9 cellular contexts compared by ENCODE assay signal in genomic region chr9:136632102-136632798, GRCh38. TPM values are rescaled to one million over a fixed set of nuclear protein-coding genes. Genes with fewer than 3 reads are reported as not detected.
DNase-seq lines count a peak whose midpoint lies in the region; ATAC-seq, FAIRE-seq and TF ChIP-seq lines count a peak whose summit lies in the region.
"Not testable (repeated sequence)": the region's sequence is repeated elsewhere in the genome, so short reads cannot be mapped to it uniquely, and the experiment has no call there.
"Had no signal": no experiment of that assay in that cellular context is flagged by ENCODE, and none has a peak within 500 bp of the region (broad histone marks: within the 10 kb centered on the region; RNA-seq: fewer than 3 reads in every experiment).

No MANE protein-coding gene starts in this region.

- POLR2A ChIA-PET in CD4-positive, alpha-beta T cell (lab: Charles Lee) = interaction anchor here (1.0 to 1.4 kb wide), 6 partner anchors 92 to 148 kb away, joined by 3 to 6 read pairs (median 6); no protein-coding TSS in a partner anchor
- POLR2A ChIA-PET in activated B cell treated with CpG ODN at 0.5 μM for 24 hours (lab: Charles Lee); HepG2 (lab: Yijun Ruan, JAX): not testable (repeated sequence)
- POLR2A ChIA-PET in activated naive CD8-positive, alpha-beta T cell treated with anti-CD3 and anti-CD28 coated beads, Interleukin-2, amount 10 ng/mL, durations not matched to agents 7 days and 5 days (lab: Charles Lee) = interaction anchor here (1.0 kb wide), 1 partner anchor 148 kb away, joined by 4 read pairs; no protein-coding TSS in a partner anchor

- H3K27ac Mint-ChIP-seq in CD4-positive, alpha-beta T cell; activated B cell treated with CpG ODN at 0.5 μM for 24 hours; activated naive CD8-positive, alpha-beta T cell treated with anti-CD3 and anti-CD28 coated beads, Interleukin-2, amount 10 ng/mL, durations not matched to agents 7 days and 5 days: not testable (repeated sequence)

- H3K36me3 Mint-ChIP-seq in CD4-positive, alpha-beta T cell (ENCODE audit: low read depth); activated B cell treated with CpG ODN at 0.5 μM for 24 hours (ENCODE audit: low read depth); activated naive CD8-positive, alpha-beta T cell treated with anti-CD3 and anti-CD28 coated beads, Interleukin-2, amount 10 ng/mL, durations not matched to agents 7 days and 5 days: not testable (repeated sequence)

- TF ChIP-seq CTCF in CD4-positive, alpha-beta T cell (IDR thresholded peaks at IDR 0.05); activated B cell treated with CpG ODN at 0.5 μM for 24 hours (IDR thresholded peaks at IDR 0.05); HepG2 (CRISPR knock-in tag; IDR thresholded peaks at IDR 0.05): not testable (repeated sequence)

- not testable (repeated sequence) for H3K4me3 ChIP-seq in effector memory CD4-positive, alpha-beta T cell (ENCODE audit: insufficient read depth, low read depth, low read length, poor library complexity, severe bottlenecking); HepG2 (replicated peaks in 1 of 3; ENCODE audit: insufficient read depth in 1 of 3, low read depth in 2 of 3, low read length in 3 of 3)

- intact Hi-C loops in CD4-positive, alpha-beta T cell (cut with DNase I, micrococcal nuclease); activated B cell treated with CpG ODN at 0.5 μM for 24 hours (cut with micrococcal nuclease); HepG2 (cut with micrococcal nuclease; ENCODE audit: unreplicated experiment): not testable (repeated sequence)

- H3K9me3 ChIP-seq in CD4-positive, alpha-beta T cell (ENCODE audit: control insufficient read depth, low read length); effector memory CD4-positive, alpha-beta T cell (ENCODE audit: control insufficient read depth, low read length); HepG2 (ENCODE audit: low read length): not testable (repeated sequence)

- peak in 3 of 10 experiments; percentile 13 to 31 (median 16) for DNase-seq in CD4-positive, alpha-beta T cell
- peak; percentile 17 for DNase-seq in activated B cell treated with CpG ODN at 0.5 μM for 24 hours
- DNase-seq in activated T-cell treated with anti-CD3 and anti-CD28 coated beads for 4 hours = peak; percentile 14
- DNase-seq in activated T-helper 9 cell treated with anti-CD3 and anti-CD28 coated beads, Interleukin-2, amount 50 U/mL, for 16 hours (ENCODE audit: low read depth) = peak; percentile 15
- DNase-seq in activated naive CD8-positive, alpha-beta T cell treated with anti-CD3 and anti-CD28 coated beads, Interleukin-2, amount 10 ng/mL, durations not matched to agents 7 days and 5 days = peak; percentile 31
- peak in 2 of 3 donors; percentile 22 to 23 for DNase-seq in effector memory CD4-positive, alpha-beta T cell
- DNase-seq in HepG2 (ENCODE audit: low spot score); urothelium cell line (ENCODE audit: low spot score): not testable (repeated sequence)

- not testable (repeated sequence) for H3K27me3 Mint-ChIP-seq in CD4-positive, alpha-beta T cell; activated naive CD8-positive, alpha-beta T cell treated with anti-CD3 and anti-CD28 coated beads, Interleukin-2, amount 10 ng/mL, durations not matched to agents 7 days and 5 days
- H3K27me3 Mint-ChIP-seq in activated B cell treated with CpG ODN at 0.5 μM for 24 hours = peaks cover 14% of the 10 kb centered on the region

- H3K79me2 ChIP-seq in HepG2 (ENCODE audit: insufficient read depth, low read length) = not testable (repeated sequence)

- not testable (repeated sequence) for H3K9ac ChIP-seq in HepG2 (ENCODE audit: insufficient read depth, low read depth, low read length)

- ATAC-seq in CD4-positive, alpha-beta T cell (ENCODE audit: poor library complexity) = peak; percentile 29
- ATAC-seq in activated B cell treated with CpG ODN at 0.5 μM for 24 hours (ENCODE audit: low read depth); activated naive CD8-positive, alpha-beta T cell treated with anti-CD3 and anti-CD28 coated beads, Interleukin-2, amount 10 ng/mL, durations not matched to agents 7 days and 5 days (ENCODE audit: low read depth); HepG2: not testable (repeated sequence)

- not testable (repeated sequence) for H3K36me3 ChIP-seq in effector memory CD4-positive, alpha-beta T cell (ENCODE audit: control insufficient read depth, insufficient read depth, low read length); HepG2 (replicated peaks in 1 of 2; ENCODE audit: control insufficient read depth in 1 of 2, insufficient read depth in 2 of 2, low read length in 2 of 2)

- H3K27me3 ChIP-seq in CD4-positive, alpha-beta T cell (ENCODE audit: control insufficient read depth, insufficient read depth, low read length); effector memory CD4-positive, alpha-beta T cell (replicated peaks; ENCODE audit: control insufficient read depth, insufficient read depth, low read length, poor library complexity, severe bottlenecking): not testable (repeated sequence)
- H3K27me3 ChIP-seq in HepG2 (ENCODE audit: control insufficient read depth in 1 of 2, insufficient read depth in 2 of 2, low read length in 2 of 2) = peaks cover 12 to 55% of the 10 kb centered on the region in 2 experiments; a peak in 4 of 5 replicates

- CTCF ChIA-PET in CD4-positive, alpha-beta T cell (lab: Charles Lee) = interaction anchor here (0.6 to 1.4 kb wide), 9 partner anchors 12 to 147 kb away, joined by 3 to 9 read pairs (median 4); no protein-coding TSS in a partner anchor
- CTCF ChIA-PET in activated B cell treated with CpG ODN at 0.5 μM for 24 hours (lab: Charles Lee) = interaction anchor here (0.5 to 1.4 kb wide), 5 partner anchors 40 to 148 kb away, joined by 4 to 37 read pairs (median 4); no protein-coding TSS in a partner anchor
- CTCF ChIA-PET in HepG2 (lab: Yijun Ruan, JAX; ENCODE audit: low intra/inter-chr PET ratio, low total read pairs) = interaction anchor here (4.2 kb wide), 1 partner anchor 144 kb away, joined by 101 read pairs; no protein-coding TSS in a partner anchor

- WGBS in HepG2 (ENCODE audit: low lambda C conversion rate) = 45% methylated on average over 27 of the region's 33 CpGs

- not testable (repeated sequence) for BruUV-seq in HepG2 (replicated peaks; lab: Mats Ljungman, UMichigan)

- not testable (repeated sequence) for H4K20me1 ChIP-seq in HepG2 (ENCODE audit: insufficient read depth, low read length)

- not testable (repeated sequence) for TF ChIP-seq POLR2A in HepG2 (IDR thresholded peaks at IDR 0.05; ENCODE audit: insufficient read depth in 1 of 2, low read depth in 2 of 2, low read length in 2 of 2)

- not testable (repeated sequence) for H3K4me2 ChIP-seq in HepG2 (ENCODE audit: low read depth, low read length)

- in situ Hi-C loops in HepG2 (cut with HindIII; ENCODE audit: extremely low pct_ligation_motif_present, low pct_unique_long_range_greater_than_20kb) = loop anchor here (25.0 kb wide), 1 partner anchor 295 kb away; the partner anchor contains the start of gene GPSM1

- TF ChIP-seq RAD21 in HepG2 (CRISPR knock-in tag; IDR thresholded peaks at IDR 0.05) = not testable (repeated sequence)

- not testable (repeated sequence) for H2AFZ ChIP-seq in HepG2 (ENCODE audit: low read length)

- not testable (repeated sequence) for FAIRE-seq in HepG2 (lab: Jason Lieb, UNC)
- FAIRE-seq in urothelium cell line (lab: Jason Lieb, UNC) = peak; percentile 59

- not testable (repeated sequence) for H3K9me3 Mint-ChIP-seq in CD4-positive, alpha-beta T cell; activated B cell treated with CpG ODN at 0.5 μM for 24 hours; activated naive CD8-positive, alpha-beta T cell treated with anti-CD3 and anti-CD28 coated beads, Interleukin-2, amount 10 ng/mL, durations not matched to agents 7 days and 5 days

- not testable (repeated sequence) for H3K4me1 ChIP-seq in effector memory CD4-positive, alpha-beta T cell (ENCODE audit: control insufficient read depth, insufficient read depth, low read length, poor library complexity, severe bottlenecking); HepG2 (ENCODE audit: insufficient read depth, low read length)

- H3K4me3 Mint-ChIP-seq in CD4-positive, alpha-beta T cell; activated B cell treated with CpG ODN at 0.5 μM for 24 hours; activated naive CD8-positive, alpha-beta T cell treated with anti-CD3 and anti-CD28 coated beads, Interleukin-2, amount 10 ng/mL, durations not matched to agents 7 days and 5 days: not testable (repeated sequence)

- not testable (repeated sequence) for TF ChIP-seq EP300 in HepG2 (IDR thresholded peaks at IDR 0.05; ENCODE audit: low read depth in 2 of 2, low read length in 2 of 2); HepG2 (CRISPR knock-in tag; IDR thresholded peaks at IDR 0.05; ENCODE audit: borderline replicate concordance)

- not testable (repeated sequence) for H3K27ac ChIP-seq in CD4-positive, alpha-beta T cell (ENCODE audit: low read depth, low read length); effector memory CD4-positive, alpha-beta T cell (ENCODE audit: insufficient read depth, low read length, poor library complexity, severe bottlenecking); HepG2 (ENCODE audit: extremely low read length, insufficient read depth, low read length)

- H3K4me1 Mint-ChIP-seq in CD4-positive, alpha-beta T cell (ENCODE audit: low read depth); activated B cell treated with CpG ODN at 0.5 μM for 24 hours; activated naive CD8-positive, alpha-beta T cell treated with anti-CD3 and anti-CD28 coated beads, Interleukin-2, amount 10 ng/mL, durations not matched to agents 7 days and 5 days: not testable (repeated sequence)

RNA-seq across cellular contexts. Expression of gene EGFL7, which starts 30.5 kb away (rescaled TPM):
- not detected for total RNA-seq in CD4-positive, alpha-beta T cell
- total RNA-seq in activated B cell treated with CpG ODN at 0.5 μM for 24 hours (not detected in 2 replicates), HepG2 (2016; rRNA removed; fragmentation: Illumina TruSeq; extraction: Trizol) (0.20 TPM in 1 of 2 replicates, not detected in the other)
- 1 to 10 TPM in 1 of 2 experiments, under 1 TPM in 1; 1.00 to 1.1 TPM for total RNA-seq in activated naive CD8-positive, alpha-beta T cell treated with anti-CD3 and anti-CD28 coated beads, Interleukin-2, amount 10 ng/mL, durations not matched to agents 7 days and 5 days
- 0.61 and 0.88 TPM in 2 replicates for total RNA-seq in HepG2 (2016; cell fraction: cytosol; rRNA removed; fragmentation: Illumina TruSeq; extraction: Trizol; ENCODE audit: low read depth)
- total RNA-seq in HepG2 (2016; cell fraction: insoluble cytoplasmic fraction; rRNA removed; fragmentation: Illumina TruSeq; extraction: Trizol) = 0.19 and 0.32 TPM in 2 replicates
- total RNA-seq in HepG2 (2016; cell fraction: membrane; rRNA removed; fragmentation: Illumina TruSeq; extraction: Trizol) = 0.59 and 0.93 TPM in 2 replicates
- total RNA-seq in HepG2 (2016; cell fraction: nucleus; rRNA removed; fragmentation: Illumina TruSeq; extraction: Trizol) = 0.40 TPM in 1 of 2 replicates, not detected in the other
- polyA plus RNA-seq in HepG2 (2011; rRNA removed) = 5.1 and 10.3 TPM in 2 replicates
- polyA plus RNA-seq in HepG2 (2011; cell fraction: cytosol; rRNA removed) = 7.6 and 12.5 TPM in 2 replicates
- polyA plus RNA-seq in HepG2 (2011; cell fraction: nucleus; rRNA removed) = 20.6 and 22.6 TPM in 2 replicates
- polyA plus RNA-seq in HepG2 (2012) = 1.6 and 2.3 TPM in 2 replicates
- 0.54 and 0.89 TPM in 2 replicates for polyA plus RNA-seq in HepG2 (2016; cell fraction: cytosol; fragmentation: Illumina TruSeq; extraction: Trizol; ENCODE audit: low read depth)
- polyA plus RNA-seq in HepG2 (2016; cell fraction: insoluble cytoplasmic fraction; fragmentation: Illumina TruSeq; extraction: Trizol; ENCODE audit: low read depth) = 0.20 and 0.56 TPM in 2 replicates
- 0.68 and 0.72 TPM in 2 replicates for polyA plus RNA-seq in HepG2 (2016; cell fraction: membrane; fragmentation: Illumina TruSeq; extraction: Trizol; ENCODE audit: low read depth)
- polyA plus RNA-seq in HepG2 (2016; cell fraction: nucleus; fragmentation: Illumina TruSeq; extraction: Trizol; ENCODE audit: insufficient read depth, low read depth) = not detected in 2 replicates
- 3.6 and 4.7 TPM in 2 replicates for polyA minus RNA-seq in HepG2 (2011; rRNA and poly(A)+ RNA removed; ENCODE audit: low replicate concordance)
- 3.1 and 3.3 TPM in 2 replicates for polyA minus RNA-seq in HepG2 (2011; cell fraction: cytosol; rRNA and poly(A)+ RNA removed)
- polyA minus RNA-seq in HepG2 (2011; cell fraction: nucleus; rRNA and poly(A)+ RNA removed) = 1.9 and 3.0 TPM in 2 replicates
- total RNA-seq: CD8-positive, alpha-beta T cell had no signal

RNA-seq across cellular contexts. Expression of gene AGPAT2, which starts 55.0 kb away (rescaled TPM):
- total RNA-seq in CD4-positive, alpha-beta T cell = 1 to 10 TPM; 3.6 to 4.0 TPM
- total RNA-seq in activated B cell treated with CpG ODN at 0.5 μM for 24 hours = 16.6 and 17.1 TPM in 2 replicates
- total RNA-seq in activated naive CD8-positive, alpha-beta T cell treated with anti-CD3 and anti-CD28 coated beads, Interleukin-2, amount 10 ng/mL, durations not matched to agents 7 days and 5 days = 10 to 100 TPM; 21.6 to 24.8 TPM
- 2.5 and 3.9 TPM in 2 replicates for total RNA-seq in HepG2 (2016; rRNA removed; fragmentation: Illumina TruSeq; extraction: Trizol)
- total RNA-seq in HepG2 (2016; cell fraction: cytosol; rRNA removed; fragmentation: Illumina TruSeq; extraction: Trizol; ENCODE audit: low read depth) = 5.2 and 5.9 TPM in 2 replicates
- 2.1 and 3.5 TPM in 2 replicates for total RNA-seq in HepG2 (2016; cell fraction: insoluble cytoplasmic fraction; rRNA removed; fragmentation: Illumina TruSeq; extraction: Trizol)
- total RNA-seq in HepG2 (2016; cell fraction: membrane; rRNA removed; fragmentation: Illumina TruSeq; extraction: Trizol) = 6.3 and 6.7 TPM in 2 replicates
- 3.1 and 3.9 TPM in 2 replicates for total RNA-seq in HepG2 (2016; cell fraction: nucleus; rRNA removed; fragmentation: Illumina TruSeq; extraction: Trizol)
- polyA plus RNA-seq in HepG2 (2011; rRNA removed) = 25.8 and 33.0 TPM in 2 replicates
- 34.1 and 37.6 TPM in 2 replicates for polyA plus RNA-seq in HepG2 (2011; cell fraction: cytosol; rRNA removed)
- polyA plus RNA-seq in HepG2 (2011; cell fraction: nucleus; rRNA removed) = 32.1 and 35.6 TPM in 2 replicates
- polyA plus RNA-seq in HepG2 (2012) = 9.3 and 10.6 TPM in 2 replicates
- 8.4 and 9.1 TPM in 2 replicates for polyA plus RNA-seq in HepG2 (2016; cell fraction: cytosol; fragmentation: Illumina TruSeq; extraction: Trizol; ENCODE audit: low read depth)
- 3.6 and 3.8 TPM in 2 replicates for polyA plus RNA-seq in HepG2 (2016; cell fraction: insoluble cytoplasmic fraction; fragmentation: Illumina TruSeq; extraction: Trizol; ENCODE audit: low read depth)
- polyA plus RNA-seq in HepG2 (2016; cell fraction: membrane; fragmentation: Illumina TruSeq; extraction: Trizol; ENCODE audit: low read depth) = 9.7 and 9.8 TPM in 2 replicates
- 8.2 and 8.4 TPM in 2 replicates for polyA plus RNA-seq in HepG2 (2016; cell fraction: nucleus; fragmentation: Illumina TruSeq; extraction: Trizol; ENCODE audit: insufficient read depth, low read depth)
- polyA minus RNA-seq in HepG2 (2011; rRNA and poly(A)+ RNA removed; ENCODE audit: low replicate concordance) = 34.1 and 96.5 TPM in 2 replicates
- 12.3 and 17.9 TPM in 2 replicates for polyA minus RNA-seq in HepG2 (2011; cell fraction: cytosol; rRNA and poly(A)+ RNA removed)
- 6.1 and 6.2 TPM in 2 replicates for polyA minus RNA-seq in HepG2 (2011; cell fraction: nucleus; rRNA and poly(A)+ RNA removed)
